In genomic region chr2:184890311-184890710, GRCh38 we compare ENCODE assay signal across 15 cellular contexts.
DNase-seq lines count a peak whose midpoint lies in the region; ATAC-seq and TF ChIP-seq lines count a peak whose summit lies in the region.
"Had no signal": no experiment of that assay in that cellular context is flagged by ENCODE, and none has a peak within 500 bp of the region (broad histone marks: within the 10 kb centered on the region; RNA-seq: fewer than 3 reads in every experiment).

No MANE protein-coding gene starts in this region.

- POLR2A ChIA-PET in HEK293T (lab: Yijun Ruan, JAX) = no interaction called here

- CTCF ChIA-PET in HEK293T (lab: Yijun Ruan, JAX) = no interaction called here

- DNase-seq in fibroblast of peridontal ligament (ENCODE audit: extremely low read depth) = peak; percentile 48
- DNase-seq in HEK293T (ENCODE audit: extremely low spot score) = no peak
- no peak for DNase-seq in NCI-H187 (lab: John Stamatoyannopoulos, UW)
- no peak for DNase-seq in activated gamma-delta T cell (lab: John Stamatoyannopoulos, UW)
- DNase-seq: activated naive CD8-positive, alpha-beta T cell treated with anti-CD3 and anti-CD28 coated beads for 36 hours; MV-4-11; NCI-H2171 treated with DMSO at 0.1 percent for 48 hours; nucleus accumbens; sigmoid colon; stimulated activated naive CD4-positive, alpha-beta T cell treated with Interleukin-2 at 50 U/mL for 16 hours; uterus had no signal

- ATAC-seq in GM18520 (IDR thresholded peaks at IDR 0.05; ENCODE audit: unreplicated experiment) (peak; percentile 66), GM21381 (IDR thresholded peaks at IDR 0.05; ENCODE audit: unreplicated experiment) (peak; percentile 54), HG03457 (IDR thresholded peaks at IDR 0.05; ENCODE audit: unreplicated experiment) (peak; percentile 68)
- ATAC-seq: SK-N-SH treated with all-trans-retinoic acid at 6 μM for 48 hours had no signal

TF ChIP-seq in HEK293T, 16 proteins besides CTCF, POLR2A, EP300 and RAD21:
- TF ChIP-seq L3MBTL2 (conservative IDR thresholded peaks at IDR 0.05) = no peak
- no peak for TF ChIP-seq ARNT (IDR thresholded peaks at IDR 0.05)
- TF ChIP-seq PKNOX1 (IDR thresholded peaks at IDR 0.05) = no peak
- no peak for TF ChIP-seq LEF1 (IDR thresholded peaks at IDR 0.05; ENCODE audit: borderline replicate concordance)
- no peak for TF ChIP-seq TARDBP (IDR thresholded peaks at IDR 0.05)
- no peak for TF ChIP-seq FOXK2 (IDR thresholded peaks at IDR 0.05)
- TF ChIP-seq BHLHE40 (IDR thresholded peaks at IDR 0.05; ENCODE audit: borderline replicate concordance) = no peak
- no peak for TF ChIP-seq FOXM1 (IDR thresholded peaks at IDR 0.05; ENCODE audit: borderline replicate concordance)
- no peak for TF ChIP-seq SUZ12 (IDR thresholded peaks at IDR 0.05)
- no peak for TF ChIP-seq ELF4 (IDR thresholded peaks at IDR 0.05)
- no peak for TF ChIP-seq ZNF384 (IDR thresholded peaks at IDR 0.05)
- no peak for TF ChIP-seq FOXA1 (IDR thresholded peaks at IDR 0.05)
